In the genomic region with DNA sequence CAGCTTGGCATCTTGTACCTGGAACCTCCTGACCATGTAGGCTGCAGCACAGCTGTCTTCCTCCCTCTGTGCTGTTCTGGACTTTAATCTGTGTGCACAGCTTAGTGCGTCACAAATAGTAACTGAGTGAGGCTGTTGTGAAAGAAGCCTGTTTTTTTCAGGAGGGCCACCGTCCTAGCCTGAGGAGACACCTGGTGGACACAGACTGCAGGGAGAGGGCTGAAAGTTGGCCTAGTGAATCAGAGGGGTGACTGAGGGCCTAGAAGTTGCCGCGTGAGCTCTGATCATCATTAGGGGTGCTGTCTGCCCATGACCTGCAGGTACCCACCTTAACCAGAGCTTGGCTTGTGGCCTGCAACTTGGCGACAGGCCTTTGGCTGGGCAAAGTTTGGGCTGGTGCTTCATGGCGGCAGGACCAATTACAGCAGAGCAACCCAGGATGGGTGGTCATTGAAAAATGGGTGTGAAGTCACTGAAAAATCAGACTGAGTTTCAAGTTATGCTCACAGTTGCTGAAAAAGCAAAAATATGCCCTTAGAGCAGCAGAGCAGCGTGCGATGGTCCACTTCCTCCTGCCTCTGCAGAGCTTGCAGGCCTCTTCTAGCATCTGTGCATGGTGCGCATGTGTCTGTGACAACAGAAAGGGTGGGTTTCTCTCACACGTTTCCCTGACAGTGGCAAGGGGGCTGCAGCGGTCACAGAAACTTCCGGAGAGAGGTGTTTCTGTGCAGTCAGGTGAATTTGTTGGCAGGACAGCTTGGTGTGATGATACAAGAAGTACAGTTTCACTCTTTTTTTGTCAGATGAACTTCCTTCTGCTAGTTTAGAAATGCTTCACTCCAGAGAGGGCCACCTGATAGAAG, we compare ENCODE assay signal across 10 cellular contexts. TPM values are rescaled to one million over a fixed set of nuclear protein-coding genes. Genes with fewer than 3 reads are reported as not detected.
DNase-seq lines count a peak whose midpoint lies in the region; ATAC-seq and TF ChIP-seq lines count a peak whose summit lies in the region.
"Had no signal": no experiment of that assay in that cellular context is flagged by ENCODE, and none has a peak within 500 bp of the region (broad histone marks: within the 10 kb centered on the region; RNA-seq: fewer than 3 reads in every experiment).

No MANE protein-coding gene starts in this region.

- TF ChIP-seq CTCF in BE2C (IDR thresholded peaks at IDR 0.05; ENCODE audit: low read depth, low read length) (peak; percentile 16; the same call in 1 of the 2 replicates), endothelial cell (IDR thresholded peaks at IDR 0.05; ENCODE audit: unreplicated experiment) (peak; percentile 16)

- DNase-seq in BE2C = no peak
- no peak for DNase-seq in endothelial cell (ENCODE audit: low spot score)
- no peak for DNase-seq in stimulated activated CD4-positive, alpha-beta T cell treated with anti-CD3 and anti-CD28 coated beads, Interleukin-15, amount 100 ng/mL, for 24 hours
- no peak for DNase-seq in superior temporal gyrus (ENCODE audit: extremely low spot score)
- no peak for DNase-seq in activated CD4-positive, alpha-beta T cell treated with anti-CD3 and anti-CD28 coated beads, Interleukin-2, amount 50 U/mL, for 4 hours
- DNase-seq: NCI-H2171 had no signal

- H3K4me3 Mint-ChIP-seq in endothelial cell (ENCODE audit: unreplicated experiment) = peak overlapping the region; percentile 21
- H3K4me3 Mint-ChIP-seq: CD14-positive monocyte had no signal

- no peaks in the 10 kb centered on the region for H3K9me3 Mint-ChIP-seq in endothelial cell (ENCODE audit: unreplicated experiment)

- peak; percentile 50 for ATAC-seq in GM19438 (IDR thresholded peaks at IDR 0.05; ENCODE audit: low read depth, unreplicated experiment)
- ATAC-seq in HG03175 (IDR thresholded peaks at IDR 0.05; ENCODE audit: unreplicated experiment) = peak; percentile 58
- ATAC-seq in HG03097 (IDR thresholded peaks at IDR 0.05; ENCODE audit: low FRiP score, unreplicated experiment) = no peak

- peaks cover 6% of the 10 kb centered on the region for H3K27me3 Mint-ChIP-seq in endothelial cell (ENCODE audit: unreplicated experiment)

- no peaks in the 10 kb centered on the region for H3K36me3 Mint-ChIP-seq in endothelial cell (ENCODE audit: low read depth, unreplicated experiment)

- peaks cover 69% of the 10 kb centered on the region for H3K4me1 Mint-ChIP-seq in endothelial cell (ENCODE audit: unreplicated experiment)

- no peaks in the 10 kb centered on the region for H3K4me1 ChIP-seq in BE2C

- H3K36me3 ChIP-seq in BE2C = no peaks in the 10 kb centered on the region

- H3K27ac Mint-ChIP-seq in endothelial cell (ENCODE audit: unreplicated experiment) = no peak overlapping the region

- H3K9me3 ChIP-seq in BE2C = no peaks in the 10 kb centered on the region

- no peak overlapping the region for H3K4me3 ChIP-seq in BE2C (ENCODE audit: low read depth, low read length)

- H3K27me3 ChIP-seq in BE2C = peaks cover 9% of the 10 kb centered on the region

RNA-seq across cellular contexts. Expression of gene GDF7, which starts 9.6 kb away (rescaled TPM):
- 0.14 TPM for polyA plus RNA-seq in BE2C (2012; ENCODE audit: insufficient read depth, insufficient read length, low read depth)
- 11.2 TPM for total RNA-seq in endothelial cell (ENCODE audit: unreplicated experiment)
- polyA plus RNA-seq: CD14-positive monocyte had no signal

RNA-seq across cellular contexts. Expression of gene HS1BP3, which starts 25.7 kb away (rescaled TPM):
- polyA plus RNA-seq in BE2C (2012; ENCODE audit: insufficient read depth, insufficient read length, low read depth) = 28.3 TPM
- 33.6 TPM for total RNA-seq in endothelial cell (ENCODE audit: unreplicated experiment)
